9 cellular contexts compared by ENCODE assay signal in the genomic region with DNA sequence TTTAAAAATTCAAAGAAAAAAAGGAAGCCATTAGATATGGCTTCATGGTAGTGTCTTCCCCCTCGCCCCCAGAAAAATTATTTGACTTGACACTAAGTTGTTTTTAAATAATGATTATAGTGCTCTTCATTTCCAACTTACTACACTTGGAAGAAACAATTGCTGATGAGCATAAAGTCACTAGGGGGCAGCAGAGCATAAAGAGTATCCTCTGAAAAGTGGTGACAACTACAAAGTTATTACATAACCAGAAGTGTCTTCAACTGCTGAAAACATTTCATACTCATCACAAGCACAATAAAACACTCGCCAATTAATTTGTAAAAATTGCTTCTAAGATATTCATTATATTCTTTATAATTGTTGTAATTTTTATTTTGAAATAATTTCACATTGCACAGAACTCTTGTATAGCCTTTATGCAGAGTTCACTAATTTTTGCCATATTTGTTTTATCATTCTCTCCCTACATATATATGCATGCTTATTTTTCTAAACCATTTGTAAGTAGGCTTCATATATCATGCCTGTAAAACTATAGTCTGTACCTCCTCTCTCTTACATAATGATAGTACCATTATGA. TPM values are rescaled to one million over a fixed set of nuclear protein-coding genes. Genes with fewer than 3 reads are reported as not detected.
DNase-seq lines count a peak whose midpoint lies in the region; ATAC-seq and TF ChIP-seq lines count a peak whose summit lies in the region.
"Had no signal": no experiment of that assay in that cellular context is flagged by ENCODE, and none has a peak within 500 bp of the region (broad histone marks: within the 10 kb centered on the region; RNA-seq: fewer than 3 reads in every experiment).

No MANE protein-coding gene starts in this region.

- H2BK5ac ChIP-seq in H9 (ENCODE audit: insufficient read length, low read length): no peak overlapping the region

- H2AK5ac ChIP-seq in H9 (ENCODE audit: insufficient read length, low read length): no peak overlapping the region

- no peaks in the 10 kb centered on the region for H4K20me1 ChIP-seq in H9 (ENCODE audit: control insufficient read depth, insufficient read depth, insufficient read length)

- no peaks in the 10 kb centered on the region; the same call in 1 of the 2 replicates for H3K4me1 ChIP-seq in H9 (ENCODE audit: insufficient read depth, low read length)

- H3K79me1 ChIP-seq in H9 (ENCODE audit: insufficient read depth, low read depth, low read length, poor library complexity, severe bottlenecking): peaks cover 3% of the 10 kb centered on the region

- no peaks in the 10 kb centered on the region for H3K23me2 ChIP-seq in H9 (ENCODE audit: insufficient read length, low read depth, low read length, poor library complexity, severe bottlenecking)

- no peak overlapping the region for H3T11ph ChIP-seq in H9 (ENCODE audit: low read length)

- no peaks in the 10 kb centered on the region for H3K27me3 ChIP-seq in H9 (ENCODE audit: insufficient read depth, low read length)

- H3K4me2 ChIP-seq in H9 (ENCODE audit: insufficient read depth, insufficient read length, low read length): no peak overlapping the region

- H3K27me3 Mint-ChIP-seq in H9 (ENCODE audit: low read depth): no peaks in the 10 kb centered on the region
- H3K27me3 Mint-ChIP-seq: activated naive CD8-positive, alpha-beta T cell had no signal

- H4K5ac ChIP-seq in H9 (ENCODE audit: insufficient read length, low read depth, low read length): no peak overlapping the region

- H4K8ac ChIP-seq in H9 (replicated peaks; ENCODE audit: insufficient read length, low read depth, low read length): no peak overlapping the region

- no peaks in the 10 kb centered on the region for H3K9me3 ChIP-seq in H9 (ENCODE audit: control insufficient read depth, low read depth, low read length)

- peak; percentile 91 for TF ChIP-seq CTCF in H9 (conservative IDR thresholded peaks at IDR 0.05)

- no peak overlapping the region for H2BK120ac ChIP-seq in H9 (ENCODE audit: low read depth, low read length, poor library complexity, severe bottlenecking)

- H2BK15ac ChIP-seq in H9 (ENCODE audit: low read depth, low read length): no peak overlapping the region

- H3K27ac ChIP-seq in H9 (ENCODE audit: insufficient read length, low read depth, low read length): no peak overlapping the region

- no peaks in the 10 kb centered on the region; the same call in 1 of the 2 replicates for H3K79me2 ChIP-seq in H9 (ENCODE audit: insufficient read depth, low read length)

- no peak overlapping the region for H3K27ac Mint-ChIP-seq in H9
- H3K27ac Mint-ChIP-seq: activated naive CD8-positive, alpha-beta T cell had no signal

- no peaks in the 10 kb centered on the region for H3K36me3 Mint-ChIP-seq in H9 (ENCODE audit: insufficient read depth in 1 of 3, low read depth in 3 of 3)

- no CpG with 5 or more reads among the region's 2 CpGs for WGBS in H9 (ENCODE audit: extremely low coverage, insufficient read length, low lambda C conversion rate)

- peaks cover 18 to 20% of the 10 kb centered on the region in 2 experiments for H3K4me1 Mint-ChIP-seq in H9

- no peak overlapping the region for H2BK12ac ChIP-seq in H9 (ENCODE audit: insufficient read length, low read depth, low read length)

- H3K18ac ChIP-seq in H9 (ENCODE audit: insufficient read length, low read depth, low read length): no peak overlapping the region

- H3K9me3 Mint-ChIP-seq in H9: no peaks in the 10 kb centered on the region

- ATAC-seq in HG02840 (IDR thresholded peaks at IDR 0.05; ENCODE audit: low FRiP score, unreplicated experiment): no peak

- no peak overlapping the region for H3K23ac ChIP-seq in H9 (ENCODE audit: insufficient read length, low read depth, low read length)

- no peak overlapping the region for H3K56ac ChIP-seq in H9 (ENCODE audit: insufficient read length, low read depth, low read length)

- no peak overlapping the region for H3K9ac ChIP-seq in H9 (ENCODE audit: extremely low read depth, insufficient read length, low read length)

- H4K91ac ChIP-seq in H9 (ENCODE audit: insufficient read length, low read depth, low read length): no peak overlapping the region

- H2AFZ ChIP-seq in H9 (ENCODE audit: low read length): no peak overlapping the region

- H3K14ac ChIP-seq in H9 (ENCODE audit: insufficient read depth, low read length): no peak overlapping the region

- H2BK20ac ChIP-seq in H9 (ENCODE audit: low read depth, low read length, poor library complexity, severe bottlenecking): no peak overlapping the region

- no peak overlapping the region for H3K4ac ChIP-seq in H9 (ENCODE audit: low read depth, low read length)

- H3K4me3 Mint-ChIP-seq in H9: no peak overlapping the region
- H3K4me3 Mint-ChIP-seq: activated naive CD8-positive, alpha-beta T cell had no signal

- DNase-seq in DMS79 (lab: John Stamatoyannopoulos, UW) (peak; percentile 24), H9 (no peak), NCI-H2029 (lab: John Stamatoyannopoulos, UW) (peak; percentile 46), T1000 (lab: John Stamatoyannopoulos, UW) (peak; percentile 35), cerebellar cortex (ENCODE audit: low spot score) (peak; percentile 90), left kidney (ENCODE audit: low read depth, low spot score) (peak; percentile 83)
- peak in 2 of 3 donors; percentile 21 to 24 for DNase-seq in stimulated activated CD4-positive, alpha-beta T cell treated with anti-CD3 and anti-CD28 coated beads, TNF-alpha, amount 100 ng/mL, for 1 hour (ENCODE audit: low read depth in 3 of 3, low spot score in 1 of 3)

RNA-seq across cellular contexts. Expression of a gene that starts 54.9 kb away (rescaled TPM):
- 37.9 and 40.1 TPM in 2 replicates for total RNA-seq in H9 (2021)
